ENCODE assay signal across 17 cellular contexts in the genomic region with DNA sequence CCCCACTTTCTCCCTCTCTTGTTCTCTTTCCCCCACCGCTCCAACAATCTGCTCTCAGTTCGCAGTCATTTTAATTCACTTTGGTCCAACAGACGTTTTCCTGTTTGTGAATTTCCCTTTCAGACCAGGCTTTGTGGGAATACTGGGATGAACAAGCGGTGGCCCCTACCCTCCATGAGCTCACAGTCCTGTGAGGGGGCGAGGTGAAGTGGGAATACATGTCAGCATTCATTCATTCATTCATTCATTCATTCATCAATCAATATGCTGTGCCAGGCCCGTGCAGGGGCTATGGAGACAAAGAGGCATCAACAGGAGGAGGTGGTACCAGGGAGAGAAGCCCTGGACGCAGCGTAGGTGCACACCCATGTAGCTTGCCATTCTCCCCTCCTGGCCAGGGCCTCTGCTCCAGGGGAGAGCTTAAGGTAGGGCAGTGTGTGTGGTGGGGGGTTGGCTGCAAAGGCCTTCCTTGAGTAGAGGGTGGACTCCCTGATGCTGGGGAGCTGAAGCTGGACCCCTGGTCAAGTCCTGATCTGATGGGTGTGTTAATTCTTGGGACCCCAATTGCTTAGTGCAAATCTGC. TPM values are rescaled to one million over a fixed set of nuclear protein-coding genes. Genes with fewer than 3 reads are reported as not detected.
DNase-seq lines count a peak whose midpoint lies in the region; ATAC-seq, FAIRE-seq and TF ChIP-seq lines count a peak whose summit lies in the region.
"Had no signal": no experiment of that assay in that cellular context is flagged by ENCODE, and none has a peak within 500 bp of the region (broad histone marks: within the 10 kb centered on the region; RNA-seq: fewer than 3 reads in every experiment).

No MANE protein-coding gene starts in this region.

- no peaks in the 10 kb centered on the region for H3K9me3 Mint-ChIP-seq in activated T-helper 1 cell treated with anti-CD3 and anti-CD28 coated beads, Interleukin-12 subunit alpha, Interleukin-12 subunit beta, Interleukin-2, Interleukin-4 antibody, amounts not matched to agents 30 ng/mL and 10 ng/mL and 1 ng/mL, durations not matched to agents 14 hours and 24 hours and 36 hours
- H3K9me3 Mint-ChIP-seq in stimulated activated effector memory CD8-positive, alpha-beta T cell treated with anti-CD3 and anti-CD28 coated beads, Interleukin-12 subunit alpha, Interleukin-12 subunit beta, amount 100 ng/mL, for 72 hours, result no peaks in the 10 kb centered on the region
- H3K9me3 Mint-ChIP-seq: CD4-positive, alpha-beta memory T cell had no signal

- TF ChIP-seq EP300 in K562 (IDR thresholded peaks at IDR 0.05; ENCODE audit: low read length), result no peak

- H3K9me3 ChIP-seq in right atrium auricular region, result no peaks in the 10 kb centered on the region
- no peaks in the 10 kb centered on the region for H3K9me3 ChIP-seq in K562 (replicated peaks; ENCODE audit: control insufficient read depth, insufficient read depth, low read depth, low read length)

- peaks cover 0 to 36% of the 10 kb centered on the region in 2 donors for H3K4me1 ChIP-seq in right atrium auricular region
- peaks cover 30 to 44% of the 10 kb centered on the region in 2 experiments for H3K4me1 ChIP-seq in K562 (replicated peaks in 1 of 2; ENCODE audit: control insufficient read depth in 2 of 2, insufficient read depth in 2 of 2, low read length in 2 of 2)

- intact Hi-C loops in Right ventricle myocardium inferior (cut with DNase I) (no loop called here), K562 (cut with micrococcal nuclease) (no loop called here)
- intact Hi-C loops in activated T-helper 1 cell treated with anti-CD3 and anti-CD28 coated beads, Interleukin-12 subunit alpha, Interleukin-12 subunit beta, Interleukin-2, Interleukin-4 antibody, amounts not matched to agents 30 ng/mL and 10 ng/mL and 1 ng/mL, durations not matched to agents 14 hours and 24 hours and 36 hours (cut with micrococcal nuclease), result no loop called here

- no peak for TF ChIP-seq CTCF in right atrium auricular region (IDR thresholded peaks at IDR 0.05)
- no peak for TF ChIP-seq CTCF in K562 (IDR thresholded peaks at IDR 0.05 in 2 of 3, conservative IDR thresholded peaks at IDR 0.05 in 1 of 3; ENCODE audit: insufficient read depth in 2 of 3, low read depth in 1 of 3, low read length in 3 of 3)

- H3K4me1 Mint-ChIP-seq in activated T-helper 1 cell treated with anti-CD3 and anti-CD28 coated beads, Interleukin-12 subunit alpha, Interleukin-12 subunit beta, Interleukin-2, Interleukin-4 antibody, amounts not matched to agents 30 ng/mL and 10 ng/mL and 1 ng/mL, durations not matched to agents 14 hours and 24 hours and 36 hours (ENCODE audit: low read depth), result peaks cover 22% of the 10 kb centered on the region
- peaks cover 66% of the 10 kb centered on the region for H3K4me1 Mint-ChIP-seq in stimulated activated effector memory CD8-positive, alpha-beta T cell treated with anti-CD3 and anti-CD28 coated beads, Interleukin-12 subunit alpha, Interleukin-12 subunit beta, amount 100 ng/mL, for 72 hours
- H3K4me1 Mint-ChIP-seq: B cell had no signal

- H3K4me2 ChIP-seq in K562 (ENCODE audit: insufficient read depth, low read length), result no peak overlapping the region
- H3K4me2 ChIP-seq: KMS-11 had no signal

- H3K27me3 ChIP-seq in right atrium auricular region (no peaks in the 10 kb centered on the region), K562 (ENCODE audit: control insufficient read depth in 2 of 2, insufficient read depth in 2 of 2, low read length in 2 of 2) (no peaks in the 10 kb centered on the region)

- H3K36me3 ChIP-seq in right atrium auricular region (no peaks in the 10 kb centered on the region), K562 (ENCODE audit: control insufficient read depth, insufficient read depth, low read length) (no peaks in the 10 kb centered on the region)

- 52% methylated on average over 8 of the region's 8 CpGs for whole genome bisulfite sequencing in K562 (ENCODE audit: insufficient coverage, low coverage, missing lambda C conversion rate)

- H3K27me3 Mint-ChIP-seq in activated T-helper 1 cell treated with anti-CD3 and anti-CD28 coated beads, Interleukin-12 subunit alpha, Interleukin-12 subunit beta, Interleukin-2, Interleukin-4 antibody, amounts not matched to agents 30 ng/mL and 10 ng/mL and 1 ng/mL, durations not matched to agents 14 hours and 24 hours and 36 hours (ENCODE audit: insufficient read depth), result peaks cover 11% of the 10 kb centered on the region

- no peak for FAIRE-seq in K562 (lab: Jason Lieb, UNC)
- FAIRE-seq: D721Med, RCC 7860 had no signal

- no peaks in the 10 kb centered on the region for H4K20me1 ChIP-seq in K562 (replicated peaks; ENCODE audit: control insufficient read depth, insufficient read depth, low read length)

- POLR2A ChIA-PET in K562 (lab: Yijun Ruan, JAX), result interaction anchor here (1.4 to 2.4 kb wide), 3 partner anchors 8 to 167 kb away, joined by 5 to 19 read pairs (median 6); no protein-coding TSS in a partner anchor

- no peaks in the 10 kb centered on the region for H3K36me3 Mint-ChIP-seq in activated T-helper 1 cell treated with anti-CD3 and anti-CD28 coated beads, Interleukin-12 subunit alpha, Interleukin-12 subunit beta, Interleukin-2, Interleukin-4 antibody, amounts not matched to agents 30 ng/mL and 10 ng/mL and 1 ng/mL, durations not matched to agents 14 hours and 24 hours and 36 hours (ENCODE audit: low read depth)
- H3K36me3 Mint-ChIP-seq in stimulated activated effector memory CD8-positive, alpha-beta T cell treated with anti-CD3 and anti-CD28 coated beads, Interleukin-12 subunit alpha, Interleukin-12 subunit beta, amount 100 ng/mL, for 72 hours, result no peaks in the 10 kb centered on the region
- H3K36me3 Mint-ChIP-seq: CD4-positive, alpha-beta memory T cell had no signal

- TF ChIP-seq POLR2A in K562 (conservative IDR thresholded peaks at IDR 0.05), result no peak

- no TSS peak for BruUV-seq in K562 (replicated peaks; lab: Mats Ljungman, UMichigan)

- peak; percentile 30 for DNase-seq in Right ventricle myocardium inferior (ENCODE audit: missing footprints)
- no peak for DNase-seq in right atrium auricular region (ENCODE audit: low spot score)
- no peak for DNase-seq in activated T-helper 1 cell treated with anti-CD3 and anti-CD28 coated beads, Interleukin-12 subunit alpha, Interleukin-12 subunit beta, Interleukin-2, Interleukin-4 antibody, amounts not matched to agents 30 ng/mL and 10 ng/mL and 1 ng/mL, durations not matched to agents 14 hours and 24 hours and 36 hours (ENCODE audit: low spot score)
- no peak for DNase-seq in K562 (ENCODE audit: extremely low read depth in 1 of 4, low spot score in 3 of 4)
- DNase-seq in stimulated activated effector memory CD8-positive, alpha-beta T cell treated with anti-CD3 and anti-CD28 coated beads, Interleukin-12 subunit alpha, Interleukin-12 subunit beta, amount 100 ng/mL, for 72 hours (ENCODE audit: low spot score in 2 of 2), result no peak
- DNase-seq in NCI-H1417 treated with DMSO at 0.1 percent for 48 hours (lab: John Stamatoyannopoulos, UW), result no peak
- DNase-seq in left lobe of liver (ENCODE audit: low spot score), result no peak
- DNase-seq: CD4-positive, alpha-beta memory T cell; DND-41; GDM1; GOT3; NCI-H2029; NCI-H510A had no signal

- H3K4me3 ChIP-seq in right atrium auricular region (no peak overlapping the region), K562 (no peak overlapping the region)

- H2AFZ ChIP-seq in K562 (ENCODE audit: low read depth, low read length), result no peak overlapping the region

- H3K4me3 Mint-ChIP-seq in activated T-helper 1 cell treated with anti-CD3 and anti-CD28 coated beads, Interleukin-12 subunit alpha, Interleukin-12 subunit beta, Interleukin-2, Interleukin-4 antibody, amounts not matched to agents 30 ng/mL and 10 ng/mL and 1 ng/mL, durations not matched to agents 14 hours and 24 hours and 36 hours, result no peak overlapping the region
- peak overlapping the region; percentile 31 for H3K4me3 Mint-ChIP-seq in stimulated activated effector memory CD8-positive, alpha-beta T cell treated with anti-CD3 and anti-CD28 coated beads, Interleukin-12 subunit alpha, Interleukin-12 subunit beta, amount 100 ng/mL, for 72 hours
- H3K4me3 Mint-ChIP-seq: B cell; CD4-positive, alpha-beta memory T cell had no signal

- peak overlapping the region in 1 of 2 experiments; percentile 8; a peak in 1 of 4 replicates for H3K9ac ChIP-seq in K562 (ENCODE audit: insufficient read depth in 1 of 2, low read depth in 2 of 2, low read length in 2 of 2)
- H3K9ac ChIP-seq: KMS-11 had no signal

- H3K79me2 ChIP-seq in K562 (ENCODE audit: control insufficient read depth, insufficient read depth, low read length), result no peaks in the 10 kb centered on the region

- H3K27ac ChIP-seq in right atrium auricular region (no peak overlapping the region), K562 (ENCODE audit: extremely low read depth, low read depth, low read length) (no peak overlapping the region)
- H3K27ac ChIP-seq: KMS-11 had no signal

- ATAC-seq in Right ventricle myocardium inferior, result no peak
- ATAC-seq in K562, result no peak
- no peak for ATAC-seq in stimulated activated effector memory CD8-positive, alpha-beta T cell treated with anti-CD3 and anti-CD28 coated beads, Interleukin-12 subunit alpha, Interleukin-12 subunit beta, amount 100 ng/mL, for 72 hours
- no peak for ATAC-seq in left lobe of liver

- CTCF ChIA-PET in K562 (lab: Yijun Ruan, JAX; ENCODE audit: low intra/inter-chr PET ratio), result no interaction called here

- no peak for TF ChIP-seq RAD21 in K562 (CRISPR knock-in tag; conservative IDR thresholded peaks at IDR 0.05 in 1 of 2, IDR thresholded peaks at IDR 0.05 in 1 of 2)

- in situ Hi-C loops in K562 (cut with MboI), result no loop called here

- H3K27ac Mint-ChIP-seq in activated T-helper 1 cell treated with anti-CD3 and anti-CD28 coated beads, Interleukin-12 subunit alpha, Interleukin-12 subunit beta, Interleukin-2, Interleukin-4 antibody, amounts not matched to agents 30 ng/mL and 10 ng/mL and 1 ng/mL, durations not matched to agents 14 hours and 24 hours and 36 hours, result peak overlapping the region; percentile 92
- peak overlapping the region; percentile 87 for H3K27ac Mint-ChIP-seq in stimulated activated effector memory CD8-positive, alpha-beta T cell treated with anti-CD3 and anti-CD28 coated beads, Interleukin-12 subunit alpha, Interleukin-12 subunit beta, amount 100 ng/mL, for 72 hours
- H3K27ac Mint-ChIP-seq: B cell had no signal

- no peaks in the 10 kb centered on the region for H3K9me1 ChIP-seq in K562 (ENCODE audit: control insufficient read depth, insufficient read depth, low read length)

RNA-seq across cellular contexts. Expression of a gene that starts 16.1 kb away (rescaled TPM):
- total RNA-seq in Right ventricle myocardium inferior (4.3 TPM), right atrium auricular region (1 to 10 TPM; 1.1 to 1.4 TPM), K562 (2014; rRNA removed) (4.9 and 5.3 TPM in 2 replicates), K562 (2014; rRNA removed; fragmentation: Illumina TruSeq; extraction: Trizol) (4.3 and 5.4 TPM in 2 replicates), K562 (2015; rRNA removed; fragmentation: Illumina TruSeq; extraction: Trizol) (6.4 and 7.9 TPM in 2 replicates), K562 (2021) (8.6 and 9.0 TPM in 2 replicates), left lobe of liver (1.1 TPM)
- 100 and 103 TPM in 2 replicates for total RNA-seq in activated T-helper 1 cell treated with anti-CD3 and anti-CD28 coated beads, Interleukin-12 subunit alpha, Interleukin-12 subunit beta, Interleukin-2, Interleukin-4 antibody, amounts not matched to agents 30 ng/mL and 10 ng/mL and 1 ng/mL, durations not matched to agents 14 hours and 24 hours and 36 hours
- 4.3 and 18.7 TPM in 2 replicates for total RNA-seq in K562 (2011; cell fraction: chromatin; rRNA removed; ENCODE audit: low replicate concordance)
- 12.1 and 22.3 TPM in 2 replicates for total RNA-seq in K562 (2011; cell fraction: nucleolus; rRNA removed)
- 11.3 and 24.4 TPM in 2 replicates for total RNA-seq in K562 (2011; cell fraction: nucleoplasm; rRNA removed)
- polyA plus RNA-seq in K562 (2011; rRNA removed) (0.84 and 4.3 TPM in 2 replicates), K562 (2014; fragmentation: Illumina TruSeq; extraction: Trizol) (6.4 and 10.7 TPM in 2 replicates), K562 (2014; fragmentation: Nextera tagmentation; extraction: Ambion mirVana) (1 to 10 TPM; 6.3 to 7.4 TPM), K562 (2014; rRNA removed) (3.2 and 3.8 TPM in 2 replicates)
- polyA plus RNA-seq in K562 (2011; cell fraction: cytosol; rRNA removed), result 0.52 and 10.6 TPM in 2 replicates
- 1.3 and 11.4 TPM in 2 replicates for polyA plus RNA-seq in K562 (2011; cell fraction: nucleus; rRNA removed)
- polyA plus RNA-seq in K562 (2012), result 21.1 and 32.3 TPM in 2 replicates
- 0.45 and 13.7 TPM in 2 replicates for polyA minus RNA-seq in K562 (2011; rRNA and poly(A)+ RNA removed)
- 12.9 TPM in 1 of 2 replicates, not detected in the other for polyA minus RNA-seq in K562 (2011; cell fraction: cytosol; rRNA and poly(A)+ RNA removed)
- polyA minus RNA-seq in K562 (2011; cell fraction: nucleus; rRNA and poly(A)+ RNA removed), result 0.44 and 3.0 TPM in 2 replicates
